Comparison of ENCODE assay signal across 7 cellular contexts in the genomic region with DNA sequence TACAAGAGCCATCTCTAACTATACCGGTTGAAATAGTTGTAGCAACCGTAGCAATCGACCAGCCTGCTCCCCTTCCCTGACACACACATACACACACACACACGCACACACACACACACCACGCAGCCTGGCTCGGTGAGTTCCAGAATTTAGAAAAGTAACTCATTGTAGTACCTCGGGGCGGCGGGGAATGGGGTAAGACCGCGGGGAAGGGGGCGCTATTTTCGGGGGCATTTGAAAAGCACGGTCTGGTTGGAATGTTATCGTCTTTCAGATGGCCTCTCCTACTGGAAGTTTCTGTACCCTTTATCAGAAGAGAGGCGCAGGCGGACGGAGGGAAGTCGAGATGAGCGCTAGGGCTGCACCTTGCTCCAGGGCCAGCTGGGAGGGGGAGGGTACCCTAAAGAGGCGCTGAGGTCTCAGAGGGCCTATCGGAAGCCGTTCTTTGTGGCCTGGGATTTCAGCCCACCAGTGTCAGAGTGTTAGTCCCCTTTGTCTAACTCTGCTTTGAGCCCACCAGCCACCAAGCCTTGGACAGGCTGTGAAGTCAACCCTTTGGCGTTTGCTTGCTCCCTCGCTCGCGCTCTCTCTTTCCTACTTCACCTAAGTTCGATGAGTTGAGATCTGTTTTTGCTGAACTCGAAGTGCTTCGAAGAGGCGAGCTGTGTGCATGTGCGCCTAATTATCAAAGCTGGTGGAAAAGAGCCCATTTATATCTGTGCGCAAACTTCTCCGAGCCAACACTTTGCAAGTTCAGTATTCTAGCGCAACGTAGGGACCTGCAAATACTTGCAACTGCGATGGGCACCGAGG.
DNase-seq lines count a peak whose midpoint lies in the region; ATAC-seq and TF ChIP-seq lines count a peak whose summit lies in the region.

No MANE protein-coding gene starts in this region.

- H3K36me3 ChIP-seq in GM06990 (ENCODE audit: control insufficient read depth, insufficient read depth, low read length), result no peaks in the 10 kb centered on the region
- no peaks in the 10 kb centered on the region for H3K36me3 ChIP-seq in effector memory CD4-positive, alpha-beta T cell (ENCODE audit: control insufficient read depth, insufficient read depth, low read length)

- H3K27ac ChIP-seq in effector memory CD4-positive, alpha-beta T cell (ENCODE audit: insufficient read depth, low read length, poor library complexity, severe bottlenecking), result no peak overlapping the region

- H3K9me3 ChIP-seq in effector memory CD4-positive, alpha-beta T cell (ENCODE audit: control insufficient read depth, low read length), result no peaks in the 10 kb centered on the region

- H3K4me3 ChIP-seq in GM06990 (replicated peaks; ENCODE audit: low read depth, low read length), result no peak overlapping the region
- H3K4me3 ChIP-seq in effector memory CD4-positive, alpha-beta T cell (ENCODE audit: insufficient read depth, low read depth, low read length, poor library complexity, severe bottlenecking), result peak overlapping the region; percentile 56

- DNase-seq in GM06990 (ENCODE audit: extremely low read depth, insufficient read length) (no peak), NCI-H69 (lab: John Stamatoyannopoulos, UW) (peak; percentile 82), retina (peak; percentile 71), activated gamma-delta T cell (lab: John Stamatoyannopoulos, UW) (no peak)
- DNase-seq in effector memory CD4-positive, alpha-beta T cell, result no peak

- H3K27me3 ChIP-seq in GM06990 (replicated peaks; ENCODE audit: control insufficient read depth, insufficient read depth, low read length), result peaks cover 15% of the 10 kb centered on the region
- peaks cover 66% of the 10 kb centered on the region for H3K27me3 ChIP-seq in effector memory CD4-positive, alpha-beta T cell (replicated peaks; ENCODE audit: control insufficient read depth, insufficient read depth, low read length, poor library complexity, severe bottlenecking)

- peaks cover 45% of the 10 kb centered on the region for H3K4me1 ChIP-seq in effector memory CD4-positive, alpha-beta T cell (ENCODE audit: control insufficient read depth, insufficient read depth, low read length, poor library complexity, severe bottlenecking)

- no peak for ATAC-seq in HG02840 (IDR thresholded peaks at IDR 0.05; ENCODE audit: low FRiP score, unreplicated experiment)
- ATAC-seq in GM18498 (IDR thresholded peaks at IDR 0.05; ENCODE audit: unreplicated experiment), result no peak

- peak; percentile 5 for TF ChIP-seq CTCF in GM06990 (IDR thresholded peaks at IDR 0.05; ENCODE audit: insufficient read depth, low read length, poor library complexity, severe bottlenecking)

Comparison
In these comparisons a context has a peak if more than half of its experiments do, and no peak if none do; other contexts are left out.
1. DNase-seq: peak in NCI-H69 (single experiment) and retina (single experiment); none in GM06990 (single experiment), effector memory CD4-positive, alpha-beta T cell (0 of 3) and activated gamma-delta T cell (single experiment).